16 cellular contexts compared by ENCODE assay signal in genomic region chr5:140570488-140570887, GRCh38. TPM values are rescaled to one million over a fixed set of nuclear protein-coding genes. Genes with fewer than 3 reads are reported as not detected.
DNase-seq lines count a peak whose midpoint lies in the region; ATAC-seq and TF ChIP-seq lines count a peak whose summit lies in the region.
"Had no signal": no experiment of that assay in that cellular context is flagged by ENCODE, and none has a peak within 500 bp of the region (broad histone marks: within the 10 kb centered on the region; RNA-seq: fewer than 3 reads in every experiment).

No MANE protein-coding gene starts in this region.

- peaks cover 50% of the 10 kb centered on the region for H3K36me3 Mint-ChIP-seq in activated T-cell treated with anti-CD3 and anti-CD28 coated beads, Interleukin-2, amount 50 U/mL, for 24 hours (ENCODE audit: low read depth)
- H3K36me3 Mint-ChIP-seq in activated T-cell treated with anti-CD3 and anti-CD28 coated beads, Interleukin-2, amount 50 U/mL, for 4 hours (ENCODE audit: insufficient read depth) = peaks cover 35% of the 10 kb centered on the region
- H3K36me3 Mint-ChIP-seq in endothelial cell (ENCODE audit: low read depth, unreplicated experiment) = peaks cover 41% of the 10 kb centered on the region

- H3K9me3 Mint-ChIP-seq in activated T-cell treated with anti-CD3 and anti-CD28 coated beads, Interleukin-2, amount 50 U/mL, for 24 hours = no peaks in the 10 kb centered on the region
- no peaks in the 10 kb centered on the region for H3K9me3 Mint-ChIP-seq in activated T-cell treated with anti-CD3 and anti-CD28 coated beads, Interleukin-2, amount 50 U/mL, for 4 hours
- no peaks in the 10 kb centered on the region for H3K9me3 Mint-ChIP-seq in endothelial cell (ENCODE audit: unreplicated experiment)
- H3K9me3 Mint-ChIP-seq: nephron had no signal

- peak overlapping the region; percentile 94 for H3K27ac Mint-ChIP-seq in activated T-cell treated with anti-CD3 and anti-CD28 coated beads, Interleukin-2, amount 50 U/mL, for 24 hours
- no peak overlapping the region for H3K27ac Mint-ChIP-seq in endothelial cell (ENCODE audit: unreplicated experiment)
- H3K27ac Mint-ChIP-seq: nephron had no signal

- H3K4me3 Mint-ChIP-seq in activated T-cell treated with anti-CD3 and anti-CD28 coated beads, Interleukin-2, amount 50 U/mL, for 24 hours = no peak overlapping the region
- no peak overlapping the region for H3K4me3 Mint-ChIP-seq in activated T-cell treated with anti-CD3 and anti-CD28 coated beads, Interleukin-2, amount 50 U/mL, for 4 hours
- H3K4me3 Mint-ChIP-seq in endothelial cell (ENCODE audit: unreplicated experiment) = peak overlapping the region; percentile 72

- TF ChIP-seq CTCF in endothelial cell (IDR thresholded peaks at IDR 0.05; ENCODE audit: unreplicated experiment) = no peak

- no peaks in the 10 kb centered on the region for H3K27me3 ChIP-seq in H7 (ENCODE audit: control insufficient read depth, insufficient read depth, low read length)
- H3K27me3 ChIP-seq: left lung had no signal

- H3K4me1 Mint-ChIP-seq in activated T-cell treated with anti-CD3 and anti-CD28 coated beads, Interleukin-2, amount 50 U/mL, for 24 hours (ENCODE audit: low read depth) = peaks cover 47% of the 10 kb centered on the region
- peaks cover 41% of the 10 kb centered on the region for H3K4me1 Mint-ChIP-seq in activated T-cell treated with anti-CD3 and anti-CD28 coated beads, Interleukin-2, amount 50 U/mL, for 4 hours (ENCODE audit: low read depth)
- peaks cover 7% of the 10 kb centered on the region for H3K4me1 Mint-ChIP-seq in endothelial cell (ENCODE audit: unreplicated experiment)

- H3K36me3 ChIP-seq in H7 (replicated peaks; ENCODE audit: control insufficient read depth, insufficient read depth, low read length) = peaks cover 7% of the 10 kb centered on the region

- no peak overlapping the region for H3K4me3 ChIP-seq in H7 (ENCODE audit: insufficient read depth, low read depth, low read length)
- H3K4me3 ChIP-seq: left lung had no signal

- H3K27me3 Mint-ChIP-seq in activated T-cell treated with anti-CD3 and anti-CD28 coated beads, Interleukin-2, amount 50 U/mL, for 24 hours = no peaks in the 10 kb centered on the region
- no peaks in the 10 kb centered on the region for H3K27me3 Mint-ChIP-seq in activated T-cell treated with anti-CD3 and anti-CD28 coated beads, Interleukin-2, amount 50 U/mL, for 4 hours (ENCODE audit: low read depth)
- peaks cover 12% of the 10 kb centered on the region for H3K27me3 Mint-ChIP-seq in endothelial cell (ENCODE audit: unreplicated experiment)

- ATAC-seq in activated T-cell treated with anti-CD3 and anti-CD28 coated beads, Interleukin-2, amount 50 U/mL, for 4 hours = no peak
- ATAC-seq: left lung had no signal

- no peak for DNase-seq in activated T-cell treated with anti-CD3 and anti-CD28 coated beads, Interleukin-2, amount 50 U/mL, for 24 hours
- DNase-seq in activated T-cell treated with anti-CD3 and anti-CD28 coated beads, Interleukin-2, amount 50 U/mL, for 4 hours = no peak
- DNase-seq in H7 (peak; percentile 0), endothelial cell (ENCODE audit: low spot score) (no peak), NCI-H187 treated with DMSO at 0.1 percent for 48 hours (lab: John Stamatoyannopoulos, UW) (no peak), A172 (ENCODE audit: low spot score) (no peak), epidermal melanocyte (ENCODE audit: insufficient read length, low spot score) (no peak)
- peak; percentile 18 for DNase-seq in stimulated activated CD8-positive, alpha-beta memory T cell treated with anti-CD3 and anti-CD28 coated beads, Interleukin-4, amount 100 ng/mL, for 48 hours
- DNase-seq: activated naive CD4-positive, alpha-beta T cell treated with anti-CD3 and anti-CD28 coated beads, Interleukin-2, amount 50 U/mL, for 16 hours; GOT3; left lung; MM.1S; NCI-H2107; NCI-H82 had no signal

RNA-seq across cellular contexts. Expression of gene SLC35A4, which starts 5.9 kb away (rescaled TPM):
- 100 to 1,000 TPM; 149 to 163 (median 155) TPM for total RNA-seq in activated T-cell treated with anti-CD3 and anti-CD28 coated beads, Interleukin-2, amount 50 U/mL, for 4 hours
- total RNA-seq in H7 (2014; rRNA removed; shearing (Covaris generic)) = 22.6 and 31.7 TPM in 2 replicates
- 91.2 TPM for total RNA-seq in endothelial cell (ENCODE audit: unreplicated experiment)
- total RNA-seq in A172 (2014; rRNA removed; shearing (Covaris generic)) = 51.2 and 59.8 TPM in 2 replicates

RNA-seq across cellular contexts. Expression of gene APBB3, which starts 6.1 kb away (rescaled TPM):
- 10 to 100 TPM in 1 of 3 donors, 1 to 10 TPM in 2; 8.0 to 10.4 (median 9.2) TPM for total RNA-seq in activated T-cell treated with anti-CD3 and anti-CD28 coated beads, Interleukin-2, amount 50 U/mL, for 4 hours
- 9.2 and 24.0 TPM in 2 replicates for total RNA-seq in H7 (2014; rRNA removed; shearing (Covaris generic))
- total RNA-seq in endothelial cell (ENCODE audit: unreplicated experiment) = 24.6 TPM
- 5.9 and 6.1 TPM in 2 replicates for total RNA-seq in A172 (2014; rRNA removed; shearing (Covaris generic))

RNA-seq across cellular contexts. Expression of gene SRA1, which starts 13.2 kb away (rescaled TPM):
- total RNA-seq in activated T-cell treated with anti-CD3 and anti-CD28 coated beads, Interleukin-2, amount 50 U/mL, for 4 hours = 10 to 100 TPM; 57.6 to 68.6 (median 67.7) TPM
- 26.7 and 36.4 TPM in 2 replicates for total RNA-seq in H7 (2014; rRNA removed; shearing (Covaris generic))
- 17.1 TPM for total RNA-seq in endothelial cell (ENCODE audit: unreplicated experiment)
- total RNA-seq in A172 (2014; rRNA removed; shearing (Covaris generic)) = 55.0 and 57.1 TPM in 2 replicates

RNA-seq across cellular contexts. Expression of gene EIF4EBP3, which starts 23.0 kb away (rescaled TPM):
- 10 to 100 TPM in 2 of 3 donors, 1 to 10 TPM in 1; 9.4 to 10.8 (median 10.2) TPM for total RNA-seq in activated T-cell treated with anti-CD3 and anti-CD28 coated beads, Interleukin-2, amount 50 U/mL, for 4 hours
- 0.28 and 2.2 TPM in 2 replicates for total RNA-seq in H7 (2014; rRNA removed; shearing (Covaris generic))
- total RNA-seq in endothelial cell (ENCODE audit: unreplicated experiment) = 16.4 TPM
- total RNA-seq in A172 (2014; rRNA removed; shearing (Covaris generic)) = not detected in 2 replicates
- total RNA-seq: cerebellum had no signal

Comparison
In these comparisons a context has a peak if more than half of its experiments do, and no peak if none do; other contexts are left out.
1. DNase-seq: peak in H7 (single experiment) and stimulated activated CD8-positive, alpha-beta memory T cell treated with anti-CD3 and anti-CD28 coated beads, Interleukin-4, amount 100 ng/mL, for 48 hours (single experiment); none in activated T-cell treated with anti-CD3 and anti-CD28 coated beads, Interleukin-2, amount 50 U/mL, for 24 hours (single experiment), activated T-cell treated with anti-CD3 and anti-CD28 coated beads, Interleukin-2, amount 50 U/mL, for 4 hours (single experiment), endothelial cell (single experiment), NCI-H187 treated with DMSO at 0.1 percent for 48 hours (single experiment), A172 (single experiment) and epidermal melanocyte (single experiment).